1 cellular context compared by ENCODE assay signal in the genomic region with DNA sequence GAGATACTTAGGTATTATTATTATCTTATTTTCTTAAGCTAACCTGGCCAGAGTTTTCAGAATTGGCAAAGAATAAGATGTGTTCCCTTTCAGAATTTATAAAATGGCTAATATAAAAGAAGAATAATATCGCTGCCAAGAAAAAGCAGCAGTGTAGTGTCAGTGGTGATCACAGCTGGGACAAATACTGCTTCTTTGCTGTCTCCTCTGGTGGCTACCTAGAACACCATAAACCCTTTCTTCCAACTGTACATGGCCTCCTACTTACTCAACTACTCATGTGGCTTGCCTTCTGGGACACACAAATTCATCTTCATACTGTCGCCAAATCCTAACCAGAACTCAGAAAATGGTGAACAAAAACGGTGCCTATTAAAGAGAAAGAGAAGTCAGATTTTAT.
TF ChIP-seq lines count a peak whose summit lies in the region.

No MANE protein-coding gene starts in this region.

TF ChIP-seq in WTC11, 78 proteins besides CTCF, POLR2A, EP300 and RAD21 (continued from another document):
- no peak for TF ChIP-seq GRHL2 (CRISPR knock-in tag; IDR thresholded peaks at IDR 0.05; ENCODE audit: insufficient replicate concordance, severe bottlenecking)
- no peak for TF ChIP-seq ETV6 (CRISPR knock-in tag; IDR thresholded peaks at IDR 0.05)
- no peak for TF ChIP-seq JUN (CRISPR knock-in tag; IDR thresholded peaks at IDR 0.05)
- TF ChIP-seq IRF2 (CRISPR knock-in tag; IDR thresholded peaks at IDR 0.05; ENCODE audit: borderline replicate concordance, low read depth) = no peak
- TF ChIP-seq TP53 (CRISPR knock-in tag; IDR thresholded peaks at IDR 0.05) = no peak
- TF ChIP-seq, protein P1, sequence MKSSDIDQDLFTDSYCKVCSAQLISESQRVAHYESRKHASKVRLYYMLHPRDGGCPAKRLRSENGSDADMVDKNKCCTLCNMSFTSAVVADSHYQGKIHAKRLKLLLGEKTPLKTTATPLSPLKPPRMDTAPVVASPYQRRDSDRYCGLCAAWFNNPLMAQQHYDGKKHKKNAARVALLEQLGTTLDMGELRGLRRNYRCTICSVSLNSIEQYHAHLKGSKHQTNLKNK (CRISPR knock-in tag; IDR thresholded peaks at IDR 0.05) = no peak
- no peak for TF ChIP-seq TEAD4 (CRISPR knock-in tag; IDR thresholded peaks at IDR 0.05)
- TF ChIP-seq, protein P2, sequence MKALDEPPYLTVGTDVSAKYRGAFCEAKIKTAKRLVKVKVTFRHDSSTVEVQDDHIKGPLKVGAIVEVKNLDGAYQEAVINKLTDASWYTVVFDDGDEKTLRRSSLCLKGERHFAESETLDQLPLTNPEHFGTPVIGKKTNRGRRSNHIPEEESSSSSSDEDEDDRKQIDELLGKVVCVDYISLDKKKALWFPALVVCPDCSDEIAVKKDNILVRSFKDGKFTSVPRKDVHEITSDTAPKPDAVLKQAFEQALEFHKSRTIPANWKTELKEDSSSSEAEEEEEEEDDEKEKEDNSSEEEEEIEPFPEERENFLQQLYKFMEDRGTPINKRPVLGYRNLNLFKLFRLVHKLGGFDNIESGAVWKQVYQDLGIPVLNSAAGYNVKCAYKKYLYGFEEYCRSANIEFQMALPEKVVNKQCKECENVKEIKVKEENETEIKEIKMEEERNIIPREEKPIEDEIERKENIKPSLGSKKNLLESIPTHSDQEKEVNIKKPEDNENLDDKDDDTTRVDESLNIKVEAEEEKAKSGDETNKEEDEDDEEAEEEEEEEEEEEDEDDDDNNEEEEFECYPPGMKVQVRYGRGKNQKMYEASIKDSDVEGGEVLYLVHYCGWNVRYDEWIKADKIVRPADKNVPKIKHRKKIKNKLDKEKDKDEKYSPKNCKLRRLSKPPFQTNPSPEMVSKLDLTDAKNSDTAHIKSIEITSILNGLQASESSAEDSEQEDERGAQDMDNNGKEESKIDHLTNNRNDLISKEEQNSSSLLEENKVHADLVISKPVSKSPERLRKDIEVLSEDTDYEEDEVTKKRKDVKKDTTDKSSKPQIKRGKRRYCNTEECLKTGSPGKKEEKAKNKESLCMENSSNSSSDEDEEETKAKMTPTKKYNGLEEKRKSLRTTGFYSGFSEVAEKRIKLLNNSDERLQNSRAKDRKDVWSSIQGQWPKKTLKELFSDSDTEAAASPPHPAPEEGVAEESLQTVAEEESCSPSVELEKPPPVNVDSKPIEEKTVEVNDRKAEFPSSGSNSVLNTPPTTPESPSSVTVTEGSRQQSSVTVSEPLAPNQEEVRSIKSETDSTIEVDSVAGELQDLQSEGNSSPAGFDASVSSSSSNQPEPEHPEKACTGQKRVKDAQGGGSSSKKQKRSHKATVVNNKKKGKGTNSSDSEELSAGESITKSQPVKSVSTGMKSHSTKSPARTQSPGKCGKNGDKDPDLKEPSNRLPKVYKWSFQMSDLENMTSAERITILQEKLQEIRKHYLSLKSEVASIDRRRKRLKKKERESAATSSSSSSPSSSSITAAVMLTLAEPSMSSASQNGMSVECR (CRISPR knock-in tag; IDR thresholded peaks at IDR 0.05; ENCODE audit: borderline replicate concordance) = no peak
- no peak for TF ChIP-seq ESRRA (CRISPR knock-in tag; IDR thresholded peaks at IDR 0.05; ENCODE audit: borderline replicate concordance)
- no peak for TF ChIP-seq ELF4 (CRISPR knock-in tag; IDR thresholded peaks at IDR 0.05; ENCODE audit: low read depth)
